Comparison of ENCODE assay signal across 8 cellular contexts in genomic region chrX:57908972-57909594, GRCh38. TPM values are rescaled to one million over a fixed set of nuclear protein-coding genes. Genes with fewer than 3 reads are reported as not detected.
DNase-seq lines count a peak whose midpoint lies in the region; ATAC-seq and TF ChIP-seq lines count a peak whose summit lies in the region.
"Not testable (repeated sequence)": the region's sequence is repeated elsewhere in the genome, so short reads cannot be mapped to it uniquely, and the experiment has no call there.

No MANE protein-coding gene starts in this region.

- peak overlapping the region; percentile 32 for H3K9ac ChIP-seq in NT2/D1 (ENCODE audit: insufficient read length, low read depth)

- peak overlapping the region; percentile 43 for H3K4me3 ChIP-seq in HFF-Myc (replicated peaks; ENCODE audit: low read depth, low read length)
- H3K4me3 ChIP-seq in NT2/D1 (ENCODE audit: insufficient read length, low read depth), result peak overlapping the region; percentile 45
- H3K4me3 ChIP-seq in left ventricle myocardium inferior, result peak overlapping the region; percentile 70
- peak overlapping the region; percentile 74 for H3K4me3 ChIP-seq in thoracic aorta

- H3K36me3 ChIP-seq in NT2/D1 (ENCODE audit: insufficient read depth, insufficient read length, low read length); left ventricle myocardium inferior; thoracic aorta: not testable (repeated sequence)

- H3K4me1 Mint-ChIP-seq in CD14-positive monocyte, result peaks cover 25% of the 10 kb centered on the region
- H3K4me1 Mint-ChIP-seq in activated T-helper 1 cell treated with anti-CD3 and anti-CD28 coated beads, Interleukin-12 subunit alpha, Interleukin-12 subunit beta, Interleukin-2, Interleukin-4 antibody, amounts not matched to agents 30 ng/mL and 10 ng/mL and 1 ng/mL, durations not matched to agents 14 hours and 24 hours and 36 hours (ENCODE audit: low read depth), result peaks cover 40% of the 10 kb centered on the region
- peaks cover 3 to 39% (median 27%) of the 10 kb centered on the region in 4 donors for H3K4me1 Mint-ChIP-seq in naive thymus-derived CD8-positive, alpha-beta T cell

- intact Hi-C loops in CD14-positive monocyte (cut with micrococcal nuclease), result not testable (repeated sequence)
- intact Hi-C loops in activated T-helper 1 cell treated with anti-CD3 and anti-CD28 coated beads, Interleukin-12 subunit alpha, Interleukin-12 subunit beta, Interleukin-2, Interleukin-4 antibody, amounts not matched to agents 30 ng/mL and 10 ng/mL and 1 ng/mL, durations not matched to agents 14 hours and 24 hours and 36 hours (cut with micrococcal nuclease), result loop anchor here (5.0 kb wide), 3 partner anchors 317 to 1097 kb away; partner anchors contain the start of genes SPIN2B and ZXDB
- intact Hi-C loops in left ventricle myocardium inferior (cut with micrococcal nuclease), result loop anchor here (10.0 kb wide), 1 partner anchor 314 kb away; the partner anchor contains the start of gene ZXDB

- H3K27me3 ChIP-seq in NT2/D1 (ENCODE audit: insufficient read depth, insufficient read length); left ventricle myocardium inferior (ENCODE audit: low read depth); thoracic aorta (replicated peaks; ENCODE audit: insufficient read depth): not testable (repeated sequence)

- not testable (repeated sequence) for H3K36me3 Mint-ChIP-seq in CD14-positive monocyte; activated T-helper 1 cell treated with anti-CD3 and anti-CD28 coated beads, Interleukin-12 subunit alpha, Interleukin-12 subunit beta, Interleukin-2, Interleukin-4 antibody, amounts not matched to agents 30 ng/mL and 10 ng/mL and 1 ng/mL, durations not matched to agents 14 hours and 24 hours and 36 hours (ENCODE audit: low read depth)
- peaks cover 4 to 23% (median 12%) of the 10 kb centered on the region in 3 donors for H3K36me3 Mint-ChIP-seq in naive thymus-derived CD8-positive, alpha-beta T cell

- peak overlapping the region; percentile 60 for H3K27ac ChIP-seq in cingulate gyrus (ENCODE audit: low read depth, low read length)
- H3K27ac ChIP-seq in left ventricle myocardium inferior (replicated peaks), result peak overlapping the region; percentile 94
- peak overlapping the region; percentile 71 to 90 for H3K27ac ChIP-seq in thoracic aorta

- POLR2A ChIA-PET in naive thymus-derived CD8-positive, alpha-beta T cell (lab: Charles Lee), result not testable (repeated sequence)

- not testable (repeated sequence) for H3K27me3 Mint-ChIP-seq in CD14-positive monocyte (ENCODE audit: low read depth in 3 of 3); activated T-helper 1 cell treated with anti-CD3 and anti-CD28 coated beads, Interleukin-12 subunit alpha, Interleukin-12 subunit beta, Interleukin-2, Interleukin-4 antibody, amounts not matched to agents 30 ng/mL and 10 ng/mL and 1 ng/mL, durations not matched to agents 14 hours and 24 hours and 36 hours (ENCODE audit: insufficient read depth); naive thymus-derived CD8-positive, alpha-beta T cell

- not testable (repeated sequence) for TF ChIP-seq CTCF in CD14-positive monocyte (IDR thresholded peaks at IDR 0.05); HFF-Myc (IDR thresholded peaks at IDR 0.05; ENCODE audit: low read depth, low read length, missing control alignments); left ventricle myocardium inferior (IDR thresholded peaks at IDR 0.05; ENCODE audit: borderline replicate concordance); thoracic aorta (IDR thresholded peaks at IDR 0.05)

- not testable (repeated sequence) for DNase-seq in CD14-positive monocyte (ENCODE audit: low spot score); HFF-Myc (ENCODE audit: extremely low read depth, low read depth); NT2/D1 (ENCODE audit: low read depth, low spot score); activated T-helper 1 cell treated with anti-CD3 and anti-CD28 coated beads, Interleukin-12 subunit alpha, Interleukin-12 subunit beta, Interleukin-2, Interleukin-4 antibody, amounts not matched to agents 30 ng/mL and 10 ng/mL and 1 ng/mL, durations not matched to agents 14 hours and 24 hours and 36 hours (ENCODE audit: low spot score); left ventricle myocardium inferior; naive thymus-derived CD8-positive, alpha-beta T cell; thoracic aorta (ENCODE audit: low spot score)

- peak overlapping the region; percentile 34 to 39 for H3K4me3 Mint-ChIP-seq in CD14-positive monocyte
- peak overlapping the region; percentile 60 for H3K4me3 Mint-ChIP-seq in activated T-helper 1 cell treated with anti-CD3 and anti-CD28 coated beads, Interleukin-12 subunit alpha, Interleukin-12 subunit beta, Interleukin-2, Interleukin-4 antibody, amounts not matched to agents 30 ng/mL and 10 ng/mL and 1 ng/mL, durations not matched to agents 14 hours and 24 hours and 36 hours
- peak overlapping the region in 9 of 10 donors; percentile 36 to 71 (median 53) for H3K4me3 Mint-ChIP-seq in naive thymus-derived CD8-positive, alpha-beta T cell

- not testable (repeated sequence) for H3K27ac Mint-ChIP-seq in CD14-positive monocyte
- H3K27ac Mint-ChIP-seq in activated T-helper 1 cell treated with anti-CD3 and anti-CD28 coated beads, Interleukin-12 subunit alpha, Interleukin-12 subunit beta, Interleukin-2, Interleukin-4 antibody, amounts not matched to agents 30 ng/mL and 10 ng/mL and 1 ng/mL, durations not matched to agents 14 hours and 24 hours and 36 hours, result peak overlapping the region; percentile 18
- H3K27ac Mint-ChIP-seq in naive thymus-derived CD8-positive, alpha-beta T cell, result peak overlapping the region in 4 of 10 donors; percentile 11 to 82 (median 72)

- H3K9me3 Mint-ChIP-seq in CD14-positive monocyte; activated T-helper 1 cell treated with anti-CD3 and anti-CD28 coated beads, Interleukin-12 subunit alpha, Interleukin-12 subunit beta, Interleukin-2, Interleukin-4 antibody, amounts not matched to agents 30 ng/mL and 10 ng/mL and 1 ng/mL, durations not matched to agents 14 hours and 24 hours and 36 hours: not testable (repeated sequence)
- H3K9me3 Mint-ChIP-seq in naive thymus-derived CD8-positive, alpha-beta T cell, result peaks cover 0 to 20% (median 4%) of the 10 kb centered on the region in 9 donors

- H3K9me3 ChIP-seq in NT2/D1 (ENCODE audit: insufficient read depth, low read length); left ventricle myocardium inferior (replicated peaks); thoracic aorta: not testable (repeated sequence)

- H3K4me1 ChIP-seq in NT2/D1 (ENCODE audit: insufficient read depth, insufficient read length), result not testable (repeated sequence)
- H3K4me1 ChIP-seq in left ventricle myocardium inferior, result peaks cover 38% of the 10 kb centered on the region
- H3K4me1 ChIP-seq in thoracic aorta (ENCODE audit: control insufficient read depth in 1 of 2, low read depth in 2 of 2), result peaks cover 0 to 29% of the 10 kb centered on the region in 2 donors

- peak in 1 of 2 donors; percentile 16 for ATAC-seq in naive thymus-derived CD8-positive, alpha-beta T cell
- ATAC-seq in thoracic aorta (ENCODE audit: insufficient number of reproducible peaks, low FRiP score, low read depth), result not testable (repeated sequence)

RNA-seq across cellular contexts. Expression of gene ZXDA, which starts 1.2 kb away (rescaled TPM):
- polyA plus RNA-seq in CD14-positive monocyte, result 1 to 10 TPM in 1 of 2 donors, under 1 TPM in 1; 0.89 to 1.0 TPM
- 3.6 and 3.7 TPM in 2 replicates for total RNA-seq in activated T-helper 1 cell treated with anti-CD3 and anti-CD28 coated beads, Interleukin-12 subunit alpha, Interleukin-12 subunit beta, Interleukin-2, Interleukin-4 antibody, amounts not matched to agents 30 ng/mL and 10 ng/mL and 1 ng/mL, durations not matched to agents 14 hours and 24 hours and 36 hours
- total RNA-seq in left ventricle myocardium inferior (4.0 TPM), thoracic aorta (10 to 100 TPM in 1 of 2 donors, 1 to 10 TPM in 1; 8.9 to 13.8 TPM)
- 10 to 100 TPM; 13.7 to 14.6 TPM for total RNA-seq in naive thymus-derived CD8-positive, alpha-beta T cell
- polyA plus RNA-seq in naive thymus-derived CD8-positive, alpha-beta T cell, result 1 to 10 TPM; 1.7 to 3.1 (median 2.3) TPM
